ENCODE assay signal across 8 cellular contexts in genomic region chr4:138938371-138938699, GRCh38.
A peak's percentile ranks its signal among the peaks of the same experiment; 100 is the strongest.
DNase-seq lines count a peak whose midpoint lies in the region; ATAC-seq and TF ChIP-seq lines count a peak whose summit lies in the region.

No MANE protein-coding gene starts in this region.

- H3K9ac ChIP-seq in fibroblast of lung (ENCODE audit: insufficient read depth, low read length) = no peak overlapping the region

- H3K4me1 Mint-ChIP-seq in T-helper 2 cell treated with Interferon-gamma antibody and Interleukin-4, amounts not matched to agents 5 μg/mL and 100 μg/mL, for 36 hours (ENCODE audit: low read depth) = no peaks in the 10 kb centered on the region

- DNase-seq in AG08395 (ENCODE audit: low spot score) (peak; percentile 58), HT1080 (ENCODE audit: low read depth) (peak; percentile 47), PC-9 (no peak), fibroblast of lung (ENCODE audit: low read depth in 2 of 2) (peak; percentile 54 to 72), omental fat pad (ENCODE audit: low spot score) (no peak), COLO668 (lab: John Stamatoyannopoulos, UW; ENCODE audit: unreplicated experiment) (no peak)
- DNase-seq in T-helper 2 cell treated with Interferon-gamma antibody and Interleukin-4, amounts not matched to agents 5 μg/mL and 100 μg/mL, for 36 hours (ENCODE audit: low spot score) = no peak

- H3K36me3 ChIP-seq in PC-9 (ENCODE audit: low read depth) (no peaks in the 10 kb centered on the region), fibroblast of lung (ENCODE audit: control insufficient read depth, insufficient read depth, low read length) (no peaks in the 10 kb centered on the region)

- H3K79me2 ChIP-seq in PC-9 (ENCODE audit: low read depth) (no peaks in the 10 kb centered on the region), fibroblast of lung (ENCODE audit: control insufficient read depth, insufficient read depth, low read length) (no peaks in the 10 kb centered on the region)

- POLR2A ChIA-PET in PC-9 (lab: Charles Lee; ENCODE audit: unreplicated experiment) = interaction anchor here (0.7 kb wide), 1 partner anchor 1814 kb away, joined by 4 read pairs; no protein-coding TSS in a partner anchor

- intact Hi-C loops in PC-9 (cut with micrococcal nuclease; ENCODE audit: unreplicated experiment) = no loop called here

- BruUV-seq in PC-9 (replicated peaks; lab: Mats Ljungman, UMichigan) = no TSS peak

- H3K9me3 Mint-ChIP-seq in T-helper 2 cell treated with Interferon-gamma antibody and Interleukin-4, amounts not matched to agents 5 μg/mL and 100 μg/mL, for 36 hours = no peaks in the 10 kb centered on the region

- H3K4me3 Mint-ChIP-seq in T-helper 2 cell treated with Interferon-gamma antibody and Interleukin-4, amounts not matched to agents 5 μg/mL and 100 μg/mL, for 36 hours = no peak overlapping the region

- peaks cover 4% of the 10 kb centered on the region for H3K27me3 Mint-ChIP-seq in T-helper 2 cell treated with Interferon-gamma antibody and Interleukin-4, amounts not matched to agents 5 μg/mL and 100 μg/mL, for 36 hours (ENCODE audit: low read depth)

- H3K9me3 ChIP-seq in PC-9 (ENCODE audit: insufficient read depth, low read depth) = no peaks in the 10 kb centered on the region
- H3K9me3 ChIP-seq in fibroblast of lung (ENCODE audit: control insufficient read depth, insufficient read depth, low read depth, low read length) = no peaks in the 10 kb centered on the region

- CTCF ChIA-PET in PC-9 (lab: Charles Lee) = interaction anchor here (0.5 to 1.5 kb wide), 6 partner anchors 19 to 237 kb away, joined by 3 to 6 read pairs (median 3); no protein-coding TSS in a partner anchor

- H3K27ac ChIP-seq in PC-9 = no peak overlapping the region
- no peak overlapping the region for H3K27ac ChIP-seq in fibroblast of lung (ENCODE audit: insufficient read depth, low read length)

- H3K27me3 ChIP-seq in PC-9 (ENCODE audit: insufficient read depth, low read depth) = no peaks in the 10 kb centered on the region
- no peaks in the 10 kb centered on the region for H3K27me3 ChIP-seq in fibroblast of lung (ENCODE audit: control insufficient read depth, insufficient read depth, low read length)

- H3K36me3 Mint-ChIP-seq in T-helper 2 cell treated with Interferon-gamma antibody and Interleukin-4, amounts not matched to agents 5 μg/mL and 100 μg/mL, for 36 hours (ENCODE audit: low read depth) = no peaks in the 10 kb centered on the region

- TF ChIP-seq CTCF in PC-9 (conservative IDR thresholded peaks at IDR 0.05) (peak; percentile 63), fibroblast of lung (conservative IDR thresholded peaks at IDR 0.05 in 1 of 2, IDR thresholded peaks at IDR 0.05 in 1 of 2; ENCODE audit: low read depth in 1 of 2, low read length in 2 of 2) (peak; percentile 40 to 53), omental fat pad (IDR thresholded peaks at IDR 0.05) (no peak)

- H3K4me3 ChIP-seq in PC-9 (no peak overlapping the region), fibroblast of lung (replicated peaks in 1 of 4; ENCODE audit: control extremely low read depth in 1 of 4, insufficient read depth in 1 of 4, low read depth in 3 of 4, low read length in 4 of 4) (no peak overlapping the region)

- no peak overlapping the region for H3K27ac Mint-ChIP-seq in T-helper 2 cell treated with Interferon-gamma antibody and Interleukin-4, amounts not matched to agents 5 μg/mL and 100 μg/mL, for 36 hours

- no peaks in the 10 kb centered on the region for H3K9me2 ChIP-seq in PC-9 (ENCODE audit: insufficient read depth)

- H3K4me2 ChIP-seq in PC-9 (no peak overlapping the region), fibroblast of lung (ENCODE audit: extremely low read depth, insufficient read depth, low read length) (peak overlapping the region; percentile 45)

- H3K4me1 ChIP-seq in PC-9 (replicated peaks; ENCODE audit: insufficient read depth) = no peaks in the 10 kb centered on the region
- no peaks in the 10 kb centered on the region for H3K4me1 ChIP-seq in fibroblast of lung (ENCODE audit: control insufficient read depth, extremely low read depth, insufficient read depth, low read length)

- no peaks in the 10 kb centered on the region for H3F3A ChIP-seq in PC-9 (ENCODE audit: insufficient read depth, low read depth)

- no peaks in the 10 kb centered on the region for H4K20me1 ChIP-seq in PC-9 (ENCODE audit: insufficient read depth)
- H4K20me1 ChIP-seq in fibroblast of lung (ENCODE audit: control insufficient read depth, extremely low read depth, insufficient read depth, low read length) = no peaks in the 10 kb centered on the region

- ATAC-seq in GM18511 (IDR thresholded peaks at IDR 0.05; ENCODE audit: unreplicated experiment) (peak; percentile 75), omental fat pad (ENCODE audit: low FRiP score) (peak; percentile 82)

- H2AFZ ChIP-seq in PC-9 (no peak overlapping the region), fibroblast of lung (ENCODE audit: low read length) (no peak overlapping the region)

Comparison
In these comparisons a context has a peak if more than half of its experiments do, and no peak if none do; other contexts are left out.
1. DNase-seq: peak in AG08395 (single experiment), HT1080 (single experiment) and fibroblast of lung (2 of 2); none in PC-9 (0 of 2), omental fat pad (single experiment), COLO668 (single experiment) and T-helper 2 cell treated with Interferon-gamma antibody and Interleukin-4, amounts not matched to agents 5 μg/mL and 100 μg/mL, for 36 hours (single experiment).
2. CTCF ChIP-seq: peak in PC-9 (single experiment) and fibroblast of lung (2 of 2); none in omental fat pad (0 of 3).